Comparison of ENCODE assay signal across 25 cellular contexts in the genomic region with DNA sequence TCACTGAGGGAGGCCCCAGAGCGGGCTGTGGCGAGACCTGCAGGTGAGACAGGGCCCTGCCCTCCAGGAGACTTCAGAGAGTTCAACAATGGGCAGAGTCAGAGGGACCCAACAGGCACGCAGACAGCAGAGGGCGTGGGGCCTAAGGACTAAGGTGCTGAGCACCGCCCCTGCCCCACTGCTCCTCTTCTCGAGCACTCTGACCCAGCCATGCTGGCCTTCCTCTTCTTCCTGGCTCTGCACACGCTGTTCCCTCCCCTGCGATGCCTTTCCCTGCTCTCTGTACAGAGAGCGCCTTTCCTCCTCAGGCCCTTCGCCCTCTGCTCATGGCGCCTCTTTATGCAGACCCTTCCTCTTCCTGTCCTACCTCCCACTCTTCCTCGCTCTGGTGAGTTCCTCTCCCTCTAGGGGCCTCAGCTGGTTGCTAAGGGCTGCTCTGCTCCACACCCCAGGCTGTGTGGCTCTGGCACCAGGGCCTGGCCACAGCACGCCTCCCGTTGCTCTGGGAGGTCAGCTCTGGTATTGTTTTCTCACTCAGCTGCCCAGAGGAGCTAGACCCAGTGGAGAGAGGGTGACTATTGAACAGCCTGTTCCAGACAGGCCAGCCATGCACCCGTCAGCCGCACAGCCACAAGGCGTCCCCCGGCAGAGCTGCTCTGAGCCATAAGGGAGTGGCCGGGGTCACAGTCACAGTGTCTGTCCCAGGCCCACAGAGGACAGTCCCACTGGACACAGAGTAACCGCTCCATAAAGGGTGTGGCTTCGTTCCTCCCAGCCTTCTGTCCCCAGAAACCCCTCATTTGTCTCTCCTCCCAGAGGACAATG. TPM values are rescaled to one million over a fixed set of nuclear protein-coding genes. Genes with fewer than 3 reads are reported as not detected.
DNase-seq lines count a peak whose midpoint lies in the region; ATAC-seq and TF ChIP-seq lines count a peak whose summit lies in the region.
"Had no signal": no experiment of that assay in that cellular context is flagged by ENCODE, and none has a peak within 500 bp of the region (broad histone marks: within the 10 kb centered on the region; RNA-seq: fewer than 3 reads in every experiment).

No MANE protein-coding gene starts in this region.

- H4K8ac ChIP-seq in neuronal stem cell (ENCODE audit: low read depth, low read length) = no peak overlapping the region

- H3K79me2 ChIP-seq in DND-41 (ENCODE audit: insufficient read depth, low read length) = no peaks in the 10 kb centered on the region
- H3K79me2 ChIP-seq in MM.1S (ENCODE audit: low read length) = no peaks in the 10 kb centered on the region
- H3K79me2 ChIP-seq: parathyroid adenoma had no signal

- no peaks in the 10 kb centered on the region for H3K27me3 ChIP-seq in DND-41 (ENCODE audit: insufficient read depth, low read length, poor library complexity)
- H3K27me3 ChIP-seq in HUES6 (ENCODE audit: control insufficient read depth, insufficient read depth, low read length) = no peaks in the 10 kb centered on the region
- H3K27me3 ChIP-seq in neuronal stem cell (ENCODE audit: control insufficient read depth in 3 of 3, insufficient read depth in 3 of 3, low read depth in 1 of 3, low read length in 3 of 3) = no peaks in the 10 kb centered on the region
- H3K27me3 ChIP-seq in MM.1S (replicated peaks; ENCODE audit: insufficient read depth, low read length) = no peaks in the 10 kb centered on the region
- H3K27me3 ChIP-seq: breast epithelium, stomach had no signal

- peak overlapping the region; percentile 29 for H2BK5ac ChIP-seq in neuronal stem cell (ENCODE audit: low read length)

- H2BK15ac ChIP-seq in neuronal stem cell (ENCODE audit: low read length) = peak overlapping the region; percentile 30

- H3K23ac ChIP-seq in neuronal stem cell (ENCODE audit: low read depth, low read length, poor library complexity) = peak overlapping the region; percentile 34

- no peak overlapping the region for H2AFZ ChIP-seq in DND-41 (ENCODE audit: low read depth, low read length)
- H2AFZ ChIP-seq in neuronal stem cell (ENCODE audit: low read length) = no peak overlapping the region
- no peak overlapping the region for H2AFZ ChIP-seq in MM.1S (ENCODE audit: low read length)
- H2AFZ ChIP-seq: parathyroid adenoma had no signal

- peak overlapping the region; percentile 53 for H3K18ac ChIP-seq in neuronal stem cell (ENCODE audit: low read length)

- H3K4me2 ChIP-seq in DND-41 (ENCODE audit: insufficient read depth, low read length) (no peak overlapping the region), neuronal stem cell (ENCODE audit: insufficient read depth, low read length, poor library complexity, severe bottlenecking) (no peak overlapping the region), MM.1S (ENCODE audit: low read depth, low read length) (no peak overlapping the region)

- peaks cover 7% of the 10 kb centered on the region for H3K79me1 ChIP-seq in neuronal stem cell (ENCODE audit: low read depth, low read length)

- H3K4me3 Mint-ChIP-seq in central memory CD8-positive, alpha-beta T cell = no peak overlapping the region
- H3K4me3 Mint-ChIP-seq: CD8-positive, alpha-beta T cell; dendritic cell treated with granulocyte-macrophage colony-stimulating factor and Interleukin-4, amounts not matched to agents 40 ng/mL and 50 ng/mL, for 4 days; immature natural killer cell; naive B cell; type B pancreatic cell had no signal

- peak; percentile 27; the same call in 1 of the 3 replicates for ATAC-seq in DND-41 (ENCODE audit: insufficient read depth, low read depth)
- ATAC-seq in central memory CD8-positive, alpha-beta T cell (replicated peaks; ENCODE audit: extremely low read depth, poor library complexity, severe bottlenecking) = no peak
- no peak for ATAC-seq in activated naive CD4-positive, alpha-beta T cell treated with anti-CD3 and anti-CD28 coated beads, Interleukin-2, amount 50 U/mL, for 72 hours
- ATAC-seq in GM19467 (IDR thresholded peaks at IDR 0.05; ENCODE audit: unreplicated experiment) = no peak
- ATAC-seq in HG03565 (IDR thresholded peaks at IDR 0.05; ENCODE audit: unreplicated experiment) = no peak
- ATAC-seq: activated CD4-positive, CD25-positive, alpha-beta regulatory T cell treated with anti-CD3 and anti-CD28 coated beads, Interleukin-2, amount 50 U/mL, for 24 hours; CD8-positive, alpha-beta T cell had no signal

- H3K27ac ChIP-seq in DND-41 (ENCODE audit: low read length) (peak overlapping the region; percentile 69; the same call in 1 of the 2 replicates), HUES6 (ENCODE audit: low read depth, low read length) (0 out of 2 replicates have a peak overlapping the region, but pooled peaks have one; percentile 17), neuronal stem cell (replicated peaks; ENCODE audit: low read length) (no peak overlapping the region), MM.1S (ENCODE audit: low read length) (no peak overlapping the region)
- H3K27ac ChIP-seq: breast epithelium, parathyroid adenoma, stomach had no signal

- H3K9ac ChIP-seq in DND-41 (ENCODE audit: low read depth, low read length) (no peak overlapping the region), HUES6 (ENCODE audit: low read length) (no peak overlapping the region), neuronal stem cell (ENCODE audit: low read depth, low read length, poor library complexity) (no peak overlapping the region), MM.1S (ENCODE audit: low read length) (no peak overlapping the region)
- H3K9ac ChIP-seq: parathyroid adenoma had no signal

- peak overlapping the region; percentile 30 for H2BK12ac ChIP-seq in neuronal stem cell (ENCODE audit: low read length)

- no peaks in the 10 kb centered on the region for H3K9me3 Mint-ChIP-seq in central memory CD8-positive, alpha-beta T cell
- H3K9me3 Mint-ChIP-seq in activated naive CD4-positive, alpha-beta T cell treated with anti-CD3 and anti-CD28 coated beads, Interleukin-2, amount 50 U/mL, for 72 hours = no peaks in the 10 kb centered on the region
- H3K9me3 Mint-ChIP-seq: CD8-positive, alpha-beta T cell; dendritic cell treated with granulocyte-macrophage colony-stimulating factor and Interleukin-4, amounts not matched to agents 40 ng/mL and 50 ng/mL, for 4 days; immature natural killer cell; naive B cell; type B pancreatic cell had no signal

- DNase-seq in DND-41 = no peak
- DNase-seq in central memory CD8-positive, alpha-beta T cell (ENCODE audit: low spot score in 2 of 2) = no peak
- no peak for DNase-seq in neuronal stem cell (ENCODE audit: low spot score)
- DNase-seq in activated naive CD4-positive, alpha-beta T cell treated with anti-CD3 and anti-CD28 coated beads, Interleukin-2, amount 50 U/mL, for 72 hours (ENCODE audit: low spot score in 2 of 2) = no peak
- no peak for DNase-seq in MM.1S
- DNase-seq: activated CD8-positive, alpha-beta memory T cell treated with anti-CD3 and anti-CD28 coated beads for 24 hours; CD8-positive, alpha-beta T cell; GF-D8; immature natural killer cell; naive B cell; NCI-H1105 treated with DMSO at 0.1 percent for 48 hours; NCI-H2081 treated with DMSO at 0.1 percent for 48 hours; NCI-H446 treated with DMSO at 0.1 percent for 48 hours; stimulated activated CD4-positive, alpha-beta T cell treated with anti-CD3 and anti-CD28 coated beads, Interleukin-1b, Interleukin-23, amount 100 ng/mL, for 48 hours; stomach had no signal

- H4K91ac ChIP-seq in neuronal stem cell (ENCODE audit: low read depth, low read length, poor library complexity) = no peak overlapping the region

- H3K36me3 ChIP-seq in DND-41 (ENCODE audit: insufficient read depth, low read length) = no peaks in the 10 kb centered on the region
- no peaks in the 10 kb centered on the region; the same call in 1 of the 2 replicates for H3K36me3 ChIP-seq in HUES6 (ENCODE audit: control insufficient read depth, insufficient read depth, low read length)
- H3K36me3 ChIP-seq in neuronal stem cell (replicated peaks in 1 of 2; ENCODE audit: control insufficient read depth in 2 of 2, insufficient read depth in 2 of 2, low read length in 2 of 2) = no peaks in the 10 kb centered on the region
- H3K36me3 ChIP-seq in MM.1S (replicated peaks; ENCODE audit: insufficient read depth, low read length) = no peaks in the 10 kb centered on the region
- H3K36me3 ChIP-seq: breast epithelium had no signal

- H3K4me1 ChIP-seq in DND-41 (ENCODE audit: insufficient read depth, low read length) (peaks cover 13% of the 10 kb centered on the region), HUES6 (ENCODE audit: control insufficient read depth, insufficient read depth, low read length) (peaks cover 19% of the 10 kb centered on the region), neuronal stem cell (ENCODE audit: control insufficient read depth in 2 of 2, insufficient read depth in 1 of 2, low read depth in 1 of 2, low read length in 2 of 2) (peaks cover 4 to 5% of the 10 kb centered on the region in 2 donors), MM.1S (ENCODE audit: low read length) (no peaks in the 10 kb centered on the region)
- H3K4me1 ChIP-seq: parathyroid adenoma had no signal

- peak overlapping the region; percentile 97 for H3K14ac ChIP-seq in neuronal stem cell (ENCODE audit: low read length)

- H2BK120ac ChIP-seq in neuronal stem cell (ENCODE audit: low read depth, low read length) = no peak overlapping the region

- peaks cover 4% of the 10 kb centered on the region for H3K36me3 Mint-ChIP-seq in central memory CD8-positive, alpha-beta T cell (ENCODE audit: insufficient read depth)
- no peaks in the 10 kb centered on the region for H3K36me3 Mint-ChIP-seq in activated naive CD4-positive, alpha-beta T cell treated with anti-CD3 and anti-CD28 coated beads, Interleukin-2, amount 50 U/mL, for 72 hours
- H3K36me3 Mint-ChIP-seq: CD8-positive, alpha-beta T cell; immature natural killer cell; naive B cell; type B pancreatic cell had no signal

- H3K4ac ChIP-seq in neuronal stem cell (ENCODE audit: low read length) = peak overlapping the region; percentile 46

- H4K20me1 ChIP-seq in DND-41 (ENCODE audit: insufficient read depth, low read length) = peaks cover 2% of the 10 kb centered on the region; the same call in 1 of the 2 replicates
- H4K20me1 ChIP-seq in MM.1S (ENCODE audit: insufficient read depth, low read length) = no peaks in the 10 kb centered on the region

- H3K27me3 Mint-ChIP-seq in central memory CD8-positive, alpha-beta T cell = no peaks in the 10 kb centered on the region
- H3K27me3 Mint-ChIP-seq: dendritic cell treated with granulocyte-macrophage colony-stimulating factor and Interleukin-4, amounts not matched to agents 40 ng/mL and 50 ng/mL, for 4 days; naive B cell; type B pancreatic cell had no signal

- TF ChIP-seq CTCF in DND-41 (IDR thresholded peaks at IDR 0.05; ENCODE audit: borderline replicate concordance, extremely low read depth, low read length, poor library complexity, severe bottlenecking) = no peak
- TF ChIP-seq CTCF in MM.1S (IDR thresholded peaks at IDR 0.05; ENCODE audit: low read length) = no peak

- peak overlapping the region; percentile 1 for H3K27ac Mint-ChIP-seq in central memory CD8-positive, alpha-beta T cell (ENCODE audit: low read depth)
- H3K27ac Mint-ChIP-seq in activated naive CD4-positive, alpha-beta T cell treated with anti-CD3 and anti-CD28 coated beads, Interleukin-2, amount 50 U/mL, for 72 hours = no peak overlapping the region
- H3K27ac Mint-ChIP-seq: naive B cell, type B pancreatic cell had no signal

- H3K9me3 ChIP-seq in DND-41 (ENCODE audit: insufficient read depth, low read length, severe bottlenecking) = no peaks in the 10 kb centered on the region
- H3K9me3 ChIP-seq in HUES6 (ENCODE audit: control insufficient read depth, insufficient read depth, low read depth, low read length) = no peaks in the 10 kb centered on the region
- H3K9me3 ChIP-seq in neuronal stem cell (replicated peaks in 1 of 2; ENCODE audit: control insufficient read depth in 2 of 2, insufficient read depth in 1 of 2, low read depth in 1 of 2, low read length in 2 of 2) = no peaks in the 10 kb centered on the region
- H3K9me3 ChIP-seq in MM.1S (replicated peaks; ENCODE audit: insufficient read depth, low read length) = no peaks in the 10 kb centered on the region
- H3K9me3 ChIP-seq: breast epithelium, stomach had no signal

- H3K4me3 ChIP-seq in DND-41 (ENCODE audit: low read depth in 1 of 2, low read length in 2 of 2) = no peak overlapping the region
- H3K4me3 ChIP-seq in HUES6 (ENCODE audit: low read depth, low read length) = no peak overlapping the region
- H3K4me3 ChIP-seq in neuronal stem cell (ENCODE audit: low read length in 2 of 2) = peak overlapping the region in 1 of 2 donors; percentile 32
- H3K4me3 ChIP-seq in MM.1S (ENCODE audit: low read length) = no peak overlapping the region
- H3K4me3 ChIP-seq: breast epithelium, stomach had no signal

- no peaks in the 10 kb centered on the region for H3F3A ChIP-seq in MM.1S (ENCODE audit: insufficient read depth, low read length)

- no peaks in the 10 kb centered on the region for H3K9me2 ChIP-seq in MM.1S (replicated peaks; ENCODE audit: insufficient read depth, low read length)

- no peaks in the 10 kb centered on the region for H3K4me1 Mint-ChIP-seq in central memory CD8-positive, alpha-beta T cell
- H3K4me1 Mint-ChIP-seq: immature natural killer cell had no signal

- WGBS in neuronal stem cell (ENCODE audit: extremely low coverage in 2 of 2, insufficient read length in 2 of 2, insufficient replicate concordance in 1 of 2), 2 donors = no CpG with 5 or more reads among the region's 21 CpGs

- peak overlapping the region; percentile 75 for H2AK5ac ChIP-seq in neuronal stem cell (ENCODE audit: low read depth, low read length)

RNA-seq across cellular contexts. Expression of a gene that starts 13.6 kb away (rescaled TPM):
- polyA plus RNA-seq in neuronal stem cell (2013, experiment 1 of 2) = 1.2 TPM
- polyA plus RNA-seq in neuronal stem cell (2013, experiment 2 of 2) = 0.90 TPM
- 1 to 10 TPM in 1 of 2 donors, under 1 TPM in 1; 0.71 to 1.2 TPM for total RNA-seq in activated naive CD4-positive, alpha-beta T cell treated with anti-CD3 and anti-CD28 coated beads, Interleukin-2, amount 50 U/mL, for 72 hours
- total RNA-seq: LHCN-M2, RPMI7951 had no signal

RNA-seq across cellular contexts. Expression of a gene that starts 33.0 kb away (rescaled TPM):
- 17.1 TPM for polyA plus RNA-seq in neuronal stem cell (2013, experiment 1 of 2)
- 17.1 TPM for polyA plus RNA-seq in neuronal stem cell (2013, experiment 2 of 2)
- total RNA-seq in activated naive CD4-positive, alpha-beta T cell treated with anti-CD3 and anti-CD28 coated beads, Interleukin-2, amount 50 U/mL, for 72 hours = 10 to 100 TPM; 13.1 to 14.0 TPM

Comparison
In these comparisons a context has a peak if more than half of its experiments do, and no peak if none do; other contexts are left out.
1. H3K27ac ChIP-seq: peak in DND-41 (single experiment) and HUES6 (single experiment); none in neuronal stem cell (single experiment) and MM.1S (single experiment).